ENCODE assay signal across 18 cellular contexts in genomic region chr18:12637901-12638633, GRCh38. TPM values are rescaled to one million over a fixed set of nuclear protein-coding genes. Genes with fewer than 3 reads are reported as not detected.
DNase-seq lines count a peak whose midpoint lies in the region; ATAC-seq, FAIRE-seq and TF ChIP-seq lines count a peak whose summit lies in the region.
"Had no signal": no experiment of that assay in that cellular context is flagged by ENCODE, and none has a peak within 500 bp of the region (broad histone marks: within the 10 kb centered on the region; RNA-seq: fewer than 3 reads in every experiment).

No MANE protein-coding gene starts in this region.

- no peaks in the 10 kb centered on the region for H3K9me3 ChIP-seq in astrocyte (ENCODE audit: insufficient read depth, low read depth, low read length)
- H3K9me3 ChIP-seq in aorta (ENCODE audit: control insufficient read depth, low read length), result no peaks in the 10 kb centered on the region
- H3K9me3 ChIP-seq: lower lobe of right lung, right atrium auricular region had no signal

- DNase-seq in activated CD4-positive, CD25-positive, alpha-beta regulatory T cell treated with anti-CD3 and anti-CD28 coated beads, Interleukin-2, amount 50 U/mL, for 72 hours, result no peak
- DNase-seq in astrocyte (ENCODE audit: low read depth), result peak; percentile 80
- peak; percentile 76 for DNase-seq in fibroblast of pulmonary artery (ENCODE audit: low read depth)
- DNase-seq in aorta, result no peak
- no peak for DNase-seq in SIG-M5 (lab: John Stamatoyannopoulos, UW)
- DNase-seq in activated CD4-positive, alpha-beta T cell treated with anti-CD3 and anti-CD28 coated beads for 1 hour, result no peak
- DNase-seq: GOT3; KBM-7; lower lobe of right lung; NCI-H1417 treated with DMSO at 0.1 percent for 48 hours; NCI-H510A; stimulated activated CD4-positive, alpha-beta T cell treated with anti-CD3 and anti-CD28 coated beads, Interleukin-2, amount 100 ng/mL, for 48 hours had no signal

- intact Hi-C loops in aorta (cut with DNase I), result no loop called here

- peaks cover 75% of the 10 kb centered on the region for H3K79me2 ChIP-seq in astrocyte (ENCODE audit: insufficient read depth, low read length)

- peaks cover 2% of the 10 kb centered on the region for H3K36me3 Mint-ChIP-seq in astrocyte (ENCODE audit: low read depth, unreplicated experiment)
- H3K36me3 Mint-ChIP-seq: activated naive CD4-positive, alpha-beta T cell treated with anti-CD3 and anti-CD28 coated beads, Interleukin-2, amount 50 U/mL, for 24 hours; type B pancreatic cell had no signal

- H3K4me1 ChIP-seq in astrocyte (ENCODE audit: insufficient read depth, low read length) (peaks cover 11% of the 10 kb centered on the region), aorta (ENCODE audit: control insufficient read depth in 1 of 2, insufficient read depth in 2 of 2, low read length in 2 of 2) (no peaks in the 10 kb centered on the region)

- H3K4me3 ChIP-seq in astrocyte (ENCODE audit: insufficient read depth, low read depth, low read length) (no peak overlapping the region), fibroblast of pulmonary artery (replicated peaks; ENCODE audit: low read depth, low read length) (no peak overlapping the region), aorta (ENCODE audit: low read length in 2 of 2) (no peak overlapping the region)
- H3K4me3 ChIP-seq: lower lobe of right lung, right atrium auricular region had no signal

- H3K27ac ChIP-seq in astrocyte (ENCODE audit: low read depth, low read length), result peak overlapping the region; percentile 51
- H3K27ac ChIP-seq in aorta (ENCODE audit: low read depth in 1 of 2, low read length in 2 of 2), result no peak overlapping the region
- H3K27ac ChIP-seq: lower lobe of right lung, right atrium auricular region had no signal

- peak overlapping the region; percentile 94 for H3K27ac Mint-ChIP-seq in astrocyte (ENCODE audit: unreplicated experiment)
- H3K27ac Mint-ChIP-seq: type B pancreatic cell had no signal

- H3K4me2 ChIP-seq in astrocyte (ENCODE audit: low read length), result no peak overlapping the region

- H3K4me1 Mint-ChIP-seq in astrocyte (ENCODE audit: low read depth, unreplicated experiment), result peaks cover 33% of the 10 kb centered on the region
- H3K4me1 Mint-ChIP-seq: activated naive CD4-positive, alpha-beta T cell treated with anti-CD3 and anti-CD28 coated beads, Interleukin-2, amount 50 U/mL, for 24 hours had no signal

- H3K9me3 Mint-ChIP-seq in astrocyte (ENCODE audit: unreplicated experiment), result peaks cover 2% of the 10 kb centered on the region
- H3K9me3 Mint-ChIP-seq: activated naive CD4-positive, alpha-beta T cell treated with anti-CD3 and anti-CD28 coated beads, Interleukin-2, amount 50 U/mL, for 24 hours; type B pancreatic cell had no signal

- H3K36me3 ChIP-seq in astrocyte (ENCODE audit: insufficient read depth, low read length) (no peaks in the 10 kb centered on the region), aorta (ENCODE audit: control insufficient read depth in 1 of 2, insufficient read depth in 2 of 2, low read length in 1 of 2) (no peaks in the 10 kb centered on the region)
- H3K36me3 ChIP-seq: lower lobe of right lung, right atrium auricular region had no signal

- H3K9ac ChIP-seq in astrocyte (ENCODE audit: low read length), result no peak overlapping the region

- H3K27me3 ChIP-seq in astrocyte (ENCODE audit: insufficient read depth, low read length) (no peaks in the 10 kb centered on the region), aorta (ENCODE audit: control insufficient read depth in 1 of 2, insufficient read depth in 2 of 2, low read length in 1 of 2) (no peaks in the 10 kb centered on the region)
- H3K27me3 ChIP-seq: right atrium auricular region had no signal

- no peak for TF ChIP-seq CTCF in astrocyte (IDR thresholded peaks at IDR 0.05; ENCODE audit: insufficient read depth, low read depth, low read length)
- TF ChIP-seq CTCF in fibroblast of pulmonary artery (IDR thresholded peaks at IDR 0.05; ENCODE audit: low read length, missing control alignments), result no peak

- peaks cover 17% of the 10 kb centered on the region for H4K20me1 ChIP-seq in astrocyte (ENCODE audit: insufficient read depth, low read length)

- H2AFZ ChIP-seq in astrocyte (ENCODE audit: low read depth, low read length), result no peak overlapping the region

- no peaks in the 10 kb centered on the region for H3K27me3 Mint-ChIP-seq in astrocyte (ENCODE audit: low read depth, unreplicated experiment)
- H3K27me3 Mint-ChIP-seq: type B pancreatic cell had no signal

- peak; percentile 39 for FAIRE-seq in astrocyte (lab: Jason Lieb, UNC)
- FAIRE-seq: A204.1 had no signal

- peak overlapping the region; percentile 71 for H3K4me3 Mint-ChIP-seq in astrocyte (ENCODE audit: unreplicated experiment)
- H3K4me3 Mint-ChIP-seq: activated naive CD4-positive, alpha-beta T cell treated with anti-CD3 and anti-CD28 coated beads, Interleukin-2, amount 50 U/mL, for 24 hours; type B pancreatic cell had no signal

- 78 to 83% methylated on average over 4 of the region's 4 CpGs for whole genome bisulfite sequencing in aorta, 2 donors

- ATAC-seq in activated CD4-positive, CD25-positive, alpha-beta regulatory T cell treated with anti-CD3 and anti-CD28 coated beads, Interleukin-2, amount 50 U/mL, for 24 hours, result peak; percentile 43 to 44
- ATAC-seq in aorta (ENCODE audit: low FRiP score), result no peak
- no peak for ATAC-seq in GM19397 (IDR thresholded peaks at IDR 0.05; ENCODE audit: unreplicated experiment)

RNA-seq across cellular contexts. Expression of gene SPIRE1, which starts 19.8 kb away (rescaled TPM):
- total RNA-seq in astrocyte (38.9 and 42.0 TPM in 2 replicates), aorta (10 to 100 TPM; 41.4 to 48.5 TPM)
- polyA plus RNA-seq in aorta, result 10 to 100 TPM; 14.9 to 15.0 TPM

Comparison
In these comparisons a context has a peak if more than half of its experiments do, and no peak if none do; other contexts are left out.
1. ATAC-seq: peak in activated CD4-positive, CD25-positive, alpha-beta regulatory T cell treated with anti-CD3 and anti-CD28 coated beads, Interleukin-2, amount 50 U/mL, for 24 hours (2 of 2); none in aorta (single experiment) and GM19397 (single experiment).
2. DNase-seq: peak in astrocyte (single experiment) and fibroblast of pulmonary artery (single experiment); none in activated CD4-positive, CD25-positive, alpha-beta regulatory T cell treated with anti-CD3 and anti-CD28 coated beads, Interleukin-2, amount 50 U/mL, for 72 hours (single experiment), aorta (0 of 2), SIG-M5 (single experiment) and activated CD4-positive, alpha-beta T cell treated with anti-CD3 and anti-CD28 coated beads for 1 hour (single experiment).